In the genomic region with DNA sequence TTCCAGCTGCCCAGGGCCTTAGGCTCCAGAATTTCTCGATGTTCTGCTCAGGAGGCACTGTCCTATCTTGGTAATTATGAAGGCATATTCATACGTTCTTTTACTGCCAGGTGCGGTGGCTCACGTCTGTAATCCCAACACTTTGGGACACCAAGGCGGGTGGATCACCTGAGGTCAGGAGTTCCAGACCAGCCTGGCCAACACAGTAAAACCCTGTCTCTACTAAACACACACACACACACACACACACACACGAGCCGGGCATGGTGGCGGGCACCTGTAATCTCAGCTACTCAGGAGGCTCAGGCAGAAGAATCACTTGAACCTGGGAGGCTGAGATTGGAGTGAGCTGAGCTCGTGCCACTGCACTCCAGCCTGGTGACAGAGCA, we compare ENCODE assay signal across 7 cellular contexts. TPM values are rescaled to one million over a fixed set of nuclear protein-coding genes. Genes with fewer than 3 reads are reported as not detected.
DNase-seq lines count a peak whose midpoint lies in the region; ATAC-seq and TF ChIP-seq lines count a peak whose summit lies in the region.
"Not testable (repeated sequence)": the region's sequence is repeated elsewhere in the genome, so short reads cannot be mapped to it uniquely, and the experiment has no call there.

No MANE protein-coding gene starts in this region.

- H3K4me3 ChIP-seq in PC-3 (ENCODE audit: low read length); body of pancreas; lower lobe of right lung; parathyroid adenoma (ENCODE audit: low read depth, low read length); transverse colon: not testable (repeated sequence)

- WGBS in body of pancreas, 2 donors, result 63 to 79% methylated on average over 9 of the region's 9 CpGs
- 89% methylated on average over 9 of the region's 9 CpGs; no CpG with 5 or more reads in 1 of the 2 donors for WGBS in transverse colon (ENCODE audit: low coverage in 1 of 2), 2 donors

- not testable (repeated sequence) for ATAC-seq in PC-3, body of pancreas, lower lobe of right lung, sciatic nerve

- H3K4me1 ChIP-seq in PC-3 (ENCODE audit: insufficient read depth, low read length) (peaks cover 47% of the 10 kb centered on the region), body of pancreas (peaks cover 77% of the 10 kb centered on the region), lower lobe of right lung (peaks cover 69% of the 10 kb centered on the region), parathyroid adenoma (peaks cover 75% of the 10 kb centered on the region), transverse colon (peaks cover 11 to 53% (median 36%) of the 10 kb centered on the region in 4 donors)

- CTCF ChIA-PET in PC-3 (lab: Charles Lee), result interaction anchor here (0.6 kb wide), 1 partner anchor 16 kb away, joined by 4 read pairs; no protein-coding TSS in a partner anchor

- not testable (repeated sequence) for H3K9me3 ChIP-seq in PC-3 (ENCODE audit: low read length); body of pancreas; lower lobe of right lung; parathyroid adenoma (ENCODE audit: control insufficient read depth, low read length); transverse colon

- in situ Hi-C loops in transverse colon (cut with MboI; ENCODE audit: low pct_ligation_motif_present in 1 of 4, low pct_unique_long_range_greater_than_20kb in 1 of 4, low sequenced_read_pairs in 3 of 4), result not testable (repeated sequence)

- H3K9ac ChIP-seq in PC-3 (ENCODE audit: low read length); parathyroid adenoma: not testable (repeated sequence)

- DNase-seq in PC-3, lower lobe of right lung, transverse colon: not testable (repeated sequence)
- DNase-seq in body of pancreas, result peak in 1 of 4 donors; percentile 10
- peak; percentile 21 for DNase-seq in sciatic nerve (ENCODE audit: low spot score)

- not testable (repeated sequence) for H2AFZ ChIP-seq in PC-3 (ENCODE audit: low read length); parathyroid adenoma

- not testable (repeated sequence) for H3K4me2 ChIP-seq in PC-3 (ENCODE audit: low read length); parathyroid adenoma (ENCODE audit: low read length)

- not testable (repeated sequence) for TF ChIP-seq CTCF in C4-2B (conservative IDR thresholded peaks at IDR 0.05); PC-3 (conservative IDR thresholded peaks at IDR 0.05; ENCODE audit: low read depth, low read length); body of pancreas (IDR thresholded peaks at IDR 0.05); lower lobe of right lung (IDR thresholded peaks at IDR 0.05); parathyroid adenoma (IDR thresholded peaks at IDR 0.05); transverse colon (IDR thresholded peaks at IDR 0.05)

- H3K79me2 ChIP-seq in PC-3 (ENCODE audit: low read length) (peaks cover 87% of the 10 kb centered on the region), parathyroid adenoma (peaks cover 64% of the 10 kb centered on the region)

- H3F3A ChIP-seq in PC-3 (ENCODE audit: low read length, unreplicated experiment), result not testable (repeated sequence)

- H4K20me1 ChIP-seq in PC-3 (ENCODE audit: low read length), result not testable (repeated sequence)

- H3K27ac ChIP-seq in C4-2B (peak overlapping the region; percentile 93), PC-3 (ENCODE audit: low read length) (peak overlapping the region; percentile 89), body of pancreas (peak overlapping the region in 3 of 4 donors; percentile 35 to 69 (median 66)), lower lobe of right lung (peak overlapping the region; percentile 62), parathyroid adenoma (peak overlapping the region; percentile 80), transverse colon (peak overlapping the region; percentile 26 to 55 (median 46))

- not testable (repeated sequence) for H3K36me3 ChIP-seq in PC-3 (ENCODE audit: low read depth, low read length); body of pancreas (replicated peaks in 1 of 2; ENCODE audit: insufficient read depth in 1 of 2, low read depth in 2 of 2); lower lobe of right lung; parathyroid adenoma (ENCODE audit: control insufficient read depth, insufficient read depth, low read length); transverse colon

- BruUV-seq in PC-3 (replicated peaks; lab: Mats Ljungman, UMichigan), result not testable (repeated sequence)

- H3K27me3 ChIP-seq in PC-3 (ENCODE audit: low read length); body of pancreas; lower lobe of right lung (ENCODE audit: low read depth); parathyroid adenoma (ENCODE audit: control insufficient read depth, insufficient read depth, low read length); transverse colon: not testable (repeated sequence)

- POLR2A ChIA-PET in PC-3 (lab: Charles Lee; ENCODE audit: unreplicated experiment), result not testable (repeated sequence)

- TF ChIP-seq EP300 in transverse colon (IDR thresholded peaks at IDR 0.05; ENCODE audit: low read depth), result not testable (repeated sequence)

- TF ChIP-seq POLR2A in body of pancreas (IDR thresholded peaks at IDR 0.05); transverse colon (IDR thresholded peaks at IDR 0.05): not testable (repeated sequence)

- H3K9me2 ChIP-seq in PC-3 (replicated peaks; ENCODE audit: low read length), result not testable (repeated sequence)

- intact Hi-C loops in PC-3 (cut with micrococcal nuclease); body of pancreas (cut with DNase I); lower lobe of right lung (cut with DNase I); sciatic nerve (cut with DNase I); transverse colon (cut with DNase I; ENCODE audit: low total_unique reads): not testable (repeated sequence)

RNA-seq across cellular contexts. Expression of gene ZFHX3, which starts 52.1 kb away (rescaled TPM):
- total RNA-seq in PC-3 (2014; rRNA removed) (3.5 and 4.5 TPM in 2 replicates), body of pancreas (10 to 100 TPM; 22.4 to 24.6 TPM), lower lobe of right lung (29.3 TPM), sciatic nerve (44.6 TPM), transverse colon (10 to 100 TPM; 12.3 to 23.7 (median 15.3) TPM)
